Comparison of ENCODE assay signal across 21 cellular contexts in the genomic region with DNA sequence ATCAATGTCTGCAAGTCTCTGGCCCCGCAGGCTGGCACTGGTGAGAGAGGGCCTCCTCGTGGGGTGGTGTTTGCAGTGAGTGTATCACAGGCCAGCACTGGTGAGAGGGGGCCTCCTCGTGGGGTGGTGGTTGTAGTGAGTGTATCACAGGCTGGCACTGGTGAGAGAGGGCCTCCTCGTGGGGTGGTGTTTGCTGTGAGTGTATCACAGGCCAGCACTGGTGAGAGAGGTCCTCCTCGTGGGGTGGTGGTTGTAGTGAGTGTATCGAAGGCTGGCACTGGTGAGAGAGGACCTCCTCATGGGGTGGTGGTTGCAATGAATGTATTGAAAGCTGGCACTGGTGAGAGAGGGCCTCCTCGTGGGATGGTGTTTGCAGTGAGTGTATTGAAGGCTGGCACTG. TPM values are rescaled to one million over a fixed set of nuclear protein-coding genes. Genes with fewer than 3 reads are reported as not detected.
DNase-seq lines count a peak whose midpoint lies in the region; ATAC-seq lines count a peak whose summit lies in the region.
"Had no signal": no experiment of that assay in that cellular context is flagged by ENCODE, and none has a peak within 500 bp of the region (broad histone marks: within the 10 kb centered on the region; RNA-seq: fewer than 3 reads in every experiment).

No MANE protein-coding gene starts in this region.

- peaks cover 32% of the 10 kb centered on the region for H3K4me1 Mint-ChIP-seq in activated naive CD8-positive, alpha-beta T cell (ENCODE audit: low read depth)
- H3K4me1 Mint-ChIP-seq in activated naive CD8-positive, alpha-beta T cell treated with anti-CD3 and anti-CD28 coated beads for 36 hours: peaks cover 22% of the 10 kb centered on the region
- H3K4me1 Mint-ChIP-seq in T-cell: peaks cover 33 to 43% (median 42%) of the 10 kb centered on the region in 3 donors
- peaks cover 31 to 42% of the 10 kb centered on the region in 2 donors for H3K4me1 Mint-ChIP-seq in immature natural killer cell
- peaks cover 45% of the 10 kb centered on the region for H3K4me1 Mint-ChIP-seq in stimulated activated naive CD8-positive, alpha-beta T cell treated with anti-CD3 and anti-CD28 coated beads, Interleukin-15, amount 100 ng/mL, for 72 hours

- POLR2A ChIA-PET in T-cell (lab: Charles Lee): no interaction called here

- no peak for DNase-seq in activated naive CD8-positive, alpha-beta T cell treated with anti-CD3 and anti-CD28 coated beads for 36 hours
- DNase-seq in T-cell (no peak), immature natural killer cell (no peak), inferior parietal cortex (ENCODE audit: extremely low spot score) (no peak), NK-92 (lab: John Stamatoyannopoulos, UW; ENCODE audit: unreplicated experiment) (no peak), NCI-H2107 treated with DMSO at 0.1 percent for 48 hours (lab: John Stamatoyannopoulos, UW; ENCODE audit: unreplicated experiment) (no peak)
- no peak for DNase-seq in stimulated activated naive CD8-positive, alpha-beta T cell treated with anti-CD3 and anti-CD28 coated beads, Interleukin-15, amount 100 ng/mL, for 72 hours
- DNase-seq: activated CD4-positive, alpha-beta T cell treated with anti-CD3 and anti-CD28 coated beads, Interleukin-2, amount 50 U/mL, for 4 hours; activated effector memory CD4-positive, alpha-beta T cell treated with Interleukin-2 at 50 U/mL for 16 hours; Calu3; effector memory CD4-positive, alpha-beta T cell; EL; GOT3; heart right ventricle; NCI-H1105; NCI-H2107; NCI-H510A treated with DMSO at 0.1 percent for 48 hours; stimulated activated CD4-positive, alpha-beta T cell treated with anti-CD3 and anti-CD28 coated beads, Interleukin-1b, Interleukin-23, amount 100 ng/mL, for 48 hours had no signal

- no peak overlapping the region for H3K27ac Mint-ChIP-seq in activated naive CD8-positive, alpha-beta T cell
- H3K27ac Mint-ChIP-seq in activated naive CD8-positive, alpha-beta T cell treated with anti-CD3 and anti-CD28 coated beads for 36 hours: no peak overlapping the region
- H3K27ac Mint-ChIP-seq in T-cell (no peak overlapping the region), immature natural killer cell (peak overlapping the region in 5 of 6 donors; percentile 40 to 82 (median 53))
- H3K27ac Mint-ChIP-seq in stimulated activated naive CD8-positive, alpha-beta T cell treated with anti-CD3 and anti-CD28 coated beads, Interleukin-15, amount 100 ng/mL, for 72 hours: no peak overlapping the region
- H3K27ac Mint-ChIP-seq: type B pancreatic cell had no signal

- peaks cover 40% of the 10 kb centered on the region for H3K36me3 Mint-ChIP-seq in activated naive CD8-positive, alpha-beta T cell
- peaks cover 66% of the 10 kb centered on the region for H3K36me3 Mint-ChIP-seq in activated naive CD8-positive, alpha-beta T cell treated with anti-CD3 and anti-CD28 coated beads for 36 hours
- H3K36me3 Mint-ChIP-seq in T-cell (peaks cover 77% of the 10 kb centered on the region), immature natural killer cell (peaks cover 28 to 88% (median 57%) of the 10 kb centered on the region in 3 donors)

- no peaks in the 10 kb centered on the region for H3K27me3 Mint-ChIP-seq in activated naive CD8-positive, alpha-beta T cell
- no peaks in the 10 kb centered on the region for H3K27me3 Mint-ChIP-seq in activated naive CD8-positive, alpha-beta T cell treated with anti-CD3 and anti-CD28 coated beads for 36 hours
- H3K27me3 Mint-ChIP-seq in T-cell (no peaks in the 10 kb centered on the region), immature natural killer cell (ENCODE audit: low read depth in 3 of 3) (peaks cover 0 to 20% (median 3%) of the 10 kb centered on the region in 3 donors)
- H3K27me3 Mint-ChIP-seq in stimulated activated naive CD8-positive, alpha-beta T cell treated with anti-CD3 and anti-CD28 coated beads, Interleukin-15, amount 100 ng/mL, for 72 hours: no peaks in the 10 kb centered on the region
- H3K27me3 Mint-ChIP-seq: type B pancreatic cell had no signal

- CTCF ChIA-PET in T-cell (lab: Charles Lee): interaction anchor here in 1 of 2 donors (0.7 kb wide), 1 partner anchor 926 kb away, joined by 4 read pairs; no protein-coding TSS in a partner anchor

- H3K9me3 Mint-ChIP-seq in activated naive CD8-positive, alpha-beta T cell (ENCODE audit: low read depth): no peaks in the 10 kb centered on the region
- no peaks in the 10 kb centered on the region for H3K9me3 Mint-ChIP-seq in activated naive CD8-positive, alpha-beta T cell treated with anti-CD3 and anti-CD28 coated beads for 36 hours
- H3K9me3 Mint-ChIP-seq in T-cell (no peaks in the 10 kb centered on the region), immature natural killer cell (no peaks in the 10 kb centered on the region)
- H3K9me3 Mint-ChIP-seq in stimulated activated naive CD8-positive, alpha-beta T cell treated with anti-CD3 and anti-CD28 coated beads, Interleukin-15, amount 100 ng/mL, for 72 hours: no peaks in the 10 kb centered on the region
- H3K9me3 Mint-ChIP-seq: type B pancreatic cell had no signal

- ATAC-seq in T-cell (replicated peaks in 1 of 4): no peak
- ATAC-seq in stimulated activated naive CD8-positive, alpha-beta T cell treated with anti-CD3 and anti-CD28 coated beads, Interleukin-15, amount 100 ng/mL, for 72 hours: peak; percentile 42

- H3K4me3 Mint-ChIP-seq in activated naive CD8-positive, alpha-beta T cell: peak overlapping the region; percentile 60
- H3K4me3 Mint-ChIP-seq in activated naive CD8-positive, alpha-beta T cell treated with anti-CD3 and anti-CD28 coated beads for 36 hours: no peak overlapping the region
- H3K4me3 Mint-ChIP-seq in T-cell: peak overlapping the region in 2 of 3 donors; percentile 18 to 67
- peak overlapping the region; percentile 21 to 49 (median 46) for H3K4me3 Mint-ChIP-seq in immature natural killer cell
- H3K4me3 Mint-ChIP-seq in stimulated activated naive CD8-positive, alpha-beta T cell treated with anti-CD3 and anti-CD28 coated beads, Interleukin-15, amount 100 ng/mL, for 72 hours: peak overlapping the region; percentile 3 to 42
- H3K4me3 Mint-ChIP-seq: type B pancreatic cell had no signal

RNA-seq across cellular contexts. Expression of gene SLC22A1, which starts 53.3 kb away (rescaled TPM):
- under 1 TPM in 1 of 2 experiments, not detected in 1; 0.85 TPM for total RNA-seq in activated naive CD8-positive, alpha-beta T cell treated with anti-CD3 and anti-CD28 coated beads for 36 hours
- 1 to 10 TPM; 1.0 to 2.7 (median 2.3) TPM for total RNA-seq in T-cell
- polyA plus RNA-seq in immature natural killer cell: 1 to 10 TPM in 1 of 3 donors, under 1 TPM in 1, not detected in 1; 0.44 to 2.1 TPM
- total RNA-seq: lung microvascular endothelial cell had no signal

Comparison
In these comparisons a context has a peak if more than half of its experiments do, and no peak if none do; other contexts are left out.
1. H3K27ac Mint-ChIP-seq: peak in immature natural killer cell (5 of 6); none in activated naive CD8-positive, alpha-beta T cell (single experiment), activated naive CD8-positive, alpha-beta T cell treated with anti-CD3 and anti-CD28 coated beads for 36 hours (single experiment), T-cell (0 of 2) and stimulated activated naive CD8-positive, alpha-beta T cell treated with anti-CD3 and anti-CD28 coated beads, Interleukin-15, amount 100 ng/mL, for 72 hours (0 of 2).